Comparison of ENCODE assay signal across 23 cellular contexts in the genomic region with DNA sequence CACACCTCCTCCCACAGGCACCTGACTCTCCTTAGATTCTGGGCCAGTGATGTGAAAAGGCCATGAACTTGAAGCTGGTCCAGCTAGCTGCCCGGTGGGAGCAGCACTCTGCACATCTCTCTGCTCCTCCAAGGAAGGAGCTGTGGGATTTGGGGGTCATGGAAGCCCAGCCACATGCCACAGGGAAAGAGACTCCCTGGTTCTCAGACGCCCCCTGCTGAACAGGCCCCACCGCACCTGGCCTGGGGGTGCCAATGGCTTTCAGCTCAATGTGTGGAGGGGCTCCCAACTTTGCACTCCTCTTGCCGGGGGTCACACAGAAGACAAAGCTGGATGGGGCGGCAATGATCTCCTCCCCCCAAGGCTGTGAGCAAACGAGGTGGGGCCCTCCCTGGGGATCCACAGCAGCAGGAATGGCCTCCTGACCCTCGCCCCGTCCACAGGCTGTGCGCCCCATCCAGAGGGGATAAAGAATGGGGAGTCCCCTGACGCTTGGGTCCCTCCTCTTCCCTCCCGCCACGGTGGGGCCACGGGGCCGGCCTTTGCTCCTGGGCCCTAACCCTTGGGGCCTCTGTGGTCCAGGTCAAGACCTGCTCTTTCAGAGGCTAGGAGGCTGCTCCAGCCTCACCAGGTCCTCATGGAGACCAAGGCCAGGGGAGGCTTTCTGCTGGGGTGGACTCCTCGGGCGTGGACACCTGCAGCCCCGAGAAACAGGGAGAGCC. TPM values are rescaled to one million over a fixed set of nuclear protein-coding genes. Genes with fewer than 3 reads are reported as not detected.
DNase-seq lines count a peak whose midpoint lies in the region; ATAC-seq, FAIRE-seq and TF ChIP-seq lines count a peak whose summit lies in the region.
"Had no signal": no experiment of that assay in that cellular context is flagged by ENCODE, and none has a peak within 500 bp of the region (broad histone marks: within the 10 kb centered on the region; RNA-seq: fewer than 3 reads in every experiment).

No MANE protein-coding gene starts in this region.

- no peak overlapping the region for H3K4me3 ChIP-seq in H1 (ENCODE audit: extremely low read depth in 1 of 4, insufficient read depth in 2 of 4, low read depth in 3 of 4, low read length in 4 of 4)
- H3K4me3 ChIP-seq: heart right ventricle, left ventricle myocardium inferior, pancreas, right atrium auricular region had no signal

- H3K4me1 Mint-ChIP-seq in T-helper 2 cell treated with Interferon-gamma antibody and Interleukin-4, amounts not matched to agents 5 μg/mL and 100 μg/mL, for 36 hours (ENCODE audit: low read depth), result peaks cover 23% of the 10 kb centered on the region
- H3K4me1 Mint-ChIP-seq in CD4-positive, alpha-beta T cell (ENCODE audit: low read depth), result peaks cover 28% of the 10 kb centered on the region
- peaks cover 28% of the 10 kb centered on the region for H3K4me1 Mint-ChIP-seq in activated CD8-positive, alpha-beta T cell treated with anti-CD3 and anti-CD28 coated beads, Interleukin-2, amount 10 ng/mL, durations not matched to agents 7 days and 5 days (ENCODE audit: low read depth)
- H3K4me1 Mint-ChIP-seq: nephron had no signal

- no peaks in the 10 kb centered on the region for H3K9me3 ChIP-seq in CD4-positive, alpha-beta T cell (ENCODE audit: control insufficient read depth, low read length)
- no peaks in the 10 kb centered on the region for H3K9me3 ChIP-seq in H1 (ENCODE audit: insufficient read depth in 2 of 2, low read depth in 1 of 2, low read length in 1 of 2)
- H3K9me3 ChIP-seq: heart right ventricle, left ventricle myocardium inferior, pancreas, right atrium auricular region had no signal

- no peak overlapping the region for H3K4me2 ChIP-seq in H1 (ENCODE audit: insufficient read depth in 1 of 2, low read depth in 2 of 2, low read length in 2 of 2)

- H3K14ac ChIP-seq in H1 (ENCODE audit: insufficient read length), result no peak overlapping the region

- peaks cover under 1 to 8% of the 10 kb centered on the region in 2 experiments for H4K20me1 ChIP-seq in H1 (replicated peaks in 1 of 2; ENCODE audit: control insufficient read depth in 1 of 2, insufficient read depth in 2 of 2, low read length in 2 of 2)

- no peak overlapping the region for H3K4ac ChIP-seq in H1 (replicated peaks; ENCODE audit: insufficient read length, low read depth, low read length)

- peak in 1 of 2 experiments; percentile 14; a peak in 3 of 4 replicates for TF ChIP-seq RAD21 in H1 (IDR thresholded peaks at IDR 0.05 in 1 of 2, conservative IDR thresholded peaks at IDR 0.05 in 1 of 2; ENCODE audit: low read depth in 2 of 2, low read length in 2 of 2)

- no peak overlapping the region for H4K5ac ChIP-seq in H1 (ENCODE audit: insufficient read length, low read depth, low read length)

- H3K4me1 ChIP-seq in H1 (replicated peaks in 1 of 4; ENCODE audit: control insufficient read depth in 3 of 4, insufficient read depth in 4 of 4, low read length in 3 of 4), result no peaks in the 10 kb centered on the region
- H3K4me1 ChIP-seq: heart right ventricle, pancreas, right atrium auricular region had no signal

- H3K27me3 ChIP-seq in CD4-positive, alpha-beta T cell (ENCODE audit: control insufficient read depth, insufficient read depth, low read length), result no peaks in the 10 kb centered on the region
- H3K27me3 ChIP-seq in H1 (replicated peaks in 1 of 4; ENCODE audit: control insufficient read depth in 3 of 4, extremely low read depth in 1 of 4, insufficient read depth in 3 of 4, low read length in 3 of 4), result no peaks in the 10 kb centered on the region
- H3K27me3 ChIP-seq: heart right ventricle, pancreas, right atrium auricular region had no signal

- no peak overlapping the region for H2AFZ ChIP-seq in H1 (ENCODE audit: low read length)

- 90% methylated on average over 17 of the region's 17 CpGs; no CpG with 5 or more reads in 1 of the 2 experiments for WGBS in H1 (ENCODE audit: extremely low coverage in 1 of 2, insufficient coverage in 1 of 2, insufficient read length in 1 of 2, insufficient replicate concordance in 2 of 2, low coverage in 1 of 2, low lambda C conversion rate in 2 of 2, missing lambda C conversion rate in 1 of 2), 2 experiments

- H2BK20ac ChIP-seq in H1 (ENCODE audit: low read length), result no peak overlapping the region

- H3K27ac Mint-ChIP-seq in T-helper 2 cell treated with Interferon-gamma antibody and Interleukin-4, amounts not matched to agents 5 μg/mL and 100 μg/mL, for 36 hours, result peak overlapping the region; percentile 99
- H3K27ac Mint-ChIP-seq in CD4-positive, alpha-beta T cell, result peak overlapping the region; percentile 86
- peak overlapping the region; percentile 96 for H3K27ac Mint-ChIP-seq in activated CD8-positive, alpha-beta T cell treated with anti-CD3 and anti-CD28 coated beads, Interleukin-2, amount 10 ng/mL, durations not matched to agents 7 days and 5 days
- H3K27ac Mint-ChIP-seq: nephron had no signal

- CTCF ChIA-PET in CD4-positive, alpha-beta T cell (lab: Charles Lee), result interaction anchor here (1.0 to 1.1 kb wide), 2 partner anchors 53 to 139 kb away, joined by 3 read pairs; no protein-coding TSS in a partner anchor
- CTCF ChIA-PET in activated CD8-positive, alpha-beta T cell treated with anti-CD3 and anti-CD28 coated beads, Interleukin-2, amount 10 ng/mL, durations not matched to agents 7 days and 5 days (lab: Charles Lee), result interaction anchor here (2.1 to 3.1 kb wide), 2 partner anchors 11 to 138 kb away, joined by 6 to 10 read pairs; no protein-coding TSS in a partner anchor
- CTCF ChIA-PET in H1 (lab: Charles Lee; ENCODE audit: partially characterized antibody), result interaction anchor here (0.6 to 5.8 kb wide), 6 partner anchors 11 to 127 kb away, joined by 3 to 34 read pairs (median 3); no protein-coding TSS in a partner anchor

- H3K27me3 Mint-ChIP-seq in T-helper 2 cell treated with Interferon-gamma antibody and Interleukin-4, amounts not matched to agents 5 μg/mL and 100 μg/mL, for 36 hours (ENCODE audit: low read depth), result no peaks in the 10 kb centered on the region
- no peaks in the 10 kb centered on the region for H3K27me3 Mint-ChIP-seq in CD4-positive, alpha-beta T cell
- no peaks in the 10 kb centered on the region for H3K27me3 Mint-ChIP-seq in activated CD8-positive, alpha-beta T cell treated with anti-CD3 and anti-CD28 coated beads, Interleukin-2, amount 10 ng/mL, durations not matched to agents 7 days and 5 days (ENCODE audit: low read depth)

- no peak overlapping the region for H3K18ac ChIP-seq in H1 (ENCODE audit: extremely low read depth, low read length)

- TF ChIP-seq CTCF in CD4-positive, alpha-beta T cell (IDR thresholded peaks at IDR 0.05), result no peak
- TF ChIP-seq CTCF in H1 (IDR thresholded peaks at IDR 0.05; ENCODE audit: control extremely low read depth in 1 of 3, insufficient read depth in 1 of 3, low read depth in 1 of 3, low read length in 3 of 3) (peak in 2 of 3 experiments; percentile 10 to 12; a peak in 1 of 4 replicates), GM10266 (IDR thresholded peaks at IDR 0.05; ENCODE audit: control insufficient read depth, insufficient read depth, low read depth, missing control alignments) (no peak)

- H3K27ac ChIP-seq in CD4-positive, alpha-beta T cell (ENCODE audit: low read depth, low read length), result no peak overlapping the region
- H3K27ac ChIP-seq in H1 (ENCODE audit: low read depth, low read length), result no peak overlapping the region
- H3K27ac ChIP-seq: heart right ventricle, left ventricle myocardium inferior, pancreas, right atrium auricular region had no signal

- no peak overlapping the region for H3K4me3 Mint-ChIP-seq in T-helper 2 cell treated with Interferon-gamma antibody and Interleukin-4, amounts not matched to agents 5 μg/mL and 100 μg/mL, for 36 hours
- H3K4me3 Mint-ChIP-seq in CD4-positive, alpha-beta T cell, result no peak overlapping the region
- H3K4me3 Mint-ChIP-seq in activated CD8-positive, alpha-beta T cell treated with anti-CD3 and anti-CD28 coated beads, Interleukin-2, amount 10 ng/mL, durations not matched to agents 7 days and 5 days, result no peak overlapping the region
- H3K4me3 Mint-ChIP-seq: nephron had no signal

- no peaks in the 10 kb centered on the region for H3K9me3 Mint-ChIP-seq in T-helper 2 cell treated with Interferon-gamma antibody and Interleukin-4, amounts not matched to agents 5 μg/mL and 100 μg/mL, for 36 hours
- H3K9me3 Mint-ChIP-seq in CD4-positive, alpha-beta T cell, result no peaks in the 10 kb centered on the region
- H3K9me3 Mint-ChIP-seq in activated CD8-positive, alpha-beta T cell treated with anti-CD3 and anti-CD28 coated beads, Interleukin-2, amount 10 ng/mL, durations not matched to agents 7 days and 5 days (ENCODE audit: insufficient read depth), result no peaks in the 10 kb centered on the region
- H3K9me3 Mint-ChIP-seq: activated T-cell treated with anti-CD3 and anti-CD28 coated beads, Interleukin-2, amount 50 U/mL, for 4 hours; nephron had no signal

- H3K36me3 ChIP-seq in H1 (ENCODE audit: control insufficient read depth in 2 of 4, insufficient read depth in 4 of 4, low read length in 3 of 4), result peaks cover 4 to 13% (median 11%) of the 10 kb centered on the region in 4 experiments; a peak in 5 of 8 replicates

- H3K9ac ChIP-seq in H1 (replicated peaks in 1 of 4; ENCODE audit: extremely low read depth in 1 of 4, low read depth in 3 of 4, low read length in 3 of 4), result no peak overlapping the region

- no peak overlapping the region for H3K23ac ChIP-seq in H1 (ENCODE audit: insufficient read length)

- H2BK15ac ChIP-seq in H1 (ENCODE audit: low read length), result no peak overlapping the region

- ATAC-seq in CD4-positive, alpha-beta T cell (ENCODE audit: poor library complexity), result no peak
- no peak for ATAC-seq in activated CD8-positive, alpha-beta T cell treated with anti-CD3 and anti-CD28 coated beads, Interleukin-2, amount 10 ng/mL, durations not matched to agents 7 days and 5 days
- ATAC-seq: heart right ventricle, Right ventricle myocardium inferior had no signal

- H3K79me2 ChIP-seq in H1 (ENCODE audit: control insufficient read depth in 1 of 2, insufficient read depth in 2 of 2, low read length in 2 of 2), result no peaks in the 10 kb centered on the region

- POLR2A ChIA-PET in CD4-positive, alpha-beta T cell (lab: Charles Lee), result no interaction called here
- POLR2A ChIA-PET in activated CD8-positive, alpha-beta T cell treated with anti-CD3 and anti-CD28 coated beads, Interleukin-2, amount 10 ng/mL, durations not matched to agents 7 days and 5 days (lab: Charles Lee), result interaction anchor here (0.6 to 1.2 kb wide), 3 partner anchors 49 to 101 kb away, joined by 3 to 5 read pairs (median 3); a partner anchor contains a TSS
- POLR2A ChIA-PET in H1 (lab: Charles Lee; ENCODE audit: partially characterized antibody), result interaction anchor here (0.9 kb wide), 1 partner anchor 70 kb away, joined by 3 read pairs; no protein-coding TSS in a partner anchor

- no peak overlapping the region for H2BK5ac ChIP-seq in H1 (ENCODE audit: low read depth, low read length)

- H2AK5ac ChIP-seq in H1 (ENCODE audit: low read depth, low read length), result no peak overlapping the region

- H2BK120ac ChIP-seq in H1 (replicated peaks; ENCODE audit: low read depth, low read length), result no peak overlapping the region

- H4K91ac ChIP-seq in H1 (replicated peaks; ENCODE audit: insufficient read length, low read length), result no peak overlapping the region

- no peaks in the 10 kb centered on the region for H3K23me2 ChIP-seq in H1 (ENCODE audit: low read depth, low read length)

- no peak overlapping the region for H3K56ac ChIP-seq in H1 (replicated peaks; ENCODE audit: insufficient read length, low read depth, low read length)

- no peak for TF ChIP-seq POLR2A in H1 (IDR thresholded peaks at IDR 0.05; ENCODE audit: control extremely low read depth in 1 of 2, low read depth in 2 of 2, low read length in 2 of 2)

- FAIRE-seq in H1 (lab: Jason Lieb, UNC), result no peak
- FAIRE-seq: pancreas had no signal

- no peak for TF ChIP-seq EP300 in H1 (IDR thresholded peaks at IDR 0.05; ENCODE audit: borderline replicate concordance in 1 of 2, low read depth in 2 of 2, low read length in 2 of 2)

- H3K36me3 Mint-ChIP-seq in T-helper 2 cell treated with Interferon-gamma antibody and Interleukin-4, amounts not matched to agents 5 μg/mL and 100 μg/mL, for 36 hours (ENCODE audit: low read depth), result peaks cover 35% of the 10 kb centered on the region
- peaks cover 56% of the 10 kb centered on the region for H3K36me3 Mint-ChIP-seq in CD4-positive, alpha-beta T cell (ENCODE audit: low read depth)
- peaks cover 46% of the 10 kb centered on the region for H3K36me3 Mint-ChIP-seq in activated CD8-positive, alpha-beta T cell treated with anti-CD3 and anti-CD28 coated beads, Interleukin-2, amount 10 ng/mL, durations not matched to agents 7 days and 5 days (ENCODE audit: low read depth)

- no peak overlapping the region for H2BK12ac ChIP-seq in H1 (ENCODE audit: low read depth, low read length)

- intact Hi-C loops in CD4-positive, alpha-beta T cell (cut with DNase I, micrococcal nuclease), result no loop called here

- no peak for DNase-seq in T-helper 2 cell treated with Interferon-gamma antibody and Interleukin-4, amounts not matched to agents 5 μg/mL and 100 μg/mL, for 36 hours (ENCODE audit: low spot score)
- no peak for DNase-seq in T-helper 2 cell
- DNase-seq in CD4-positive, alpha-beta T cell, result no peak
- no peak for DNase-seq in activated CD8-positive, alpha-beta T cell treated with anti-CD3 and anti-CD28 coated beads, Interleukin-2, amount 10 ng/mL, durations not matched to agents 7 days and 5 days
- DNase-seq in H1 (ENCODE audit: low read depth in 1 of 2, low spot score in 2 of 2), result no peak
- no peak for DNase-seq in stimulated activated CD4-positive, alpha-beta T cell treated with anti-CD3 and anti-CD28 coated beads, Interleukin-15, amount 100 ng/mL, for 24 hours
- no peak for DNase-seq in GM10266 (ENCODE audit: extremely low spot score)
- DNase-seq in activated gamma-delta T cell treated with Interleukin-2 at 50 U/mL for 16 hours, result no peak
- DNase-seq: activated T-cell treated with anti-CD3 and anti-CD28 coated beads, Interleukin-2, amount 50 U/mL, for 4 hours; amygdala; heart right ventricle; left ventricle myocardium inferior; NCI-H1092; NCI-H187 treated with DMSO at 0.1 percent for 48 hours; NCI-H2227 treated with DMSO at 0.1 percent for 48 hours; NCI-H748 treated with DMSO at 0.1 percent for 48 hours; OCI-M1; stimulated activated CD4-positive, alpha-beta T cell treated with anti-CD3 and anti-CD28 coated beads, Interleukin-4, amount 100 ng/mL, for 4 hours; trophoblast cell had no signal

- H3K79me1 ChIP-seq in H1 (ENCODE audit: low read depth, low read length), result no peaks in the 10 kb centered on the region

- no peak overlapping the region for H4K8ac ChIP-seq in H1 (ENCODE audit: extremely low read depth, insufficient read depth, low read length)

RNA-seq across cellular contexts. Expression of a gene that starts 51.3 kb away (rescaled TPM):
- total RNA-seq in CD4-positive, alpha-beta T cell, result 100 to 1,000 TPM; 130 to 131 TPM
- total RNA-seq in activated CD8-positive, alpha-beta T cell treated with anti-CD3 and anti-CD28 coated beads, Interleukin-2, amount 10 ng/mL, durations not matched to agents 7 days and 5 days, result 100 to 1,000 TPM; 155 to 163 TPM
- 70.8 and 76.9 TPM in 2 replicates for total RNA-seq in H1 (2021; fragmentation: NEBNext Ultra II Directional; extraction: Animal tissue kit (Norgen Biotek cat#: 25700))
- 31.5 and 50.3 TPM in 2 replicates for polyA plus RNA-seq in H1 (2011; rRNA removed)
- polyA plus RNA-seq in H1 (2011; cell fraction: cytosol; rRNA removed), result 29.0 TPM
- polyA plus RNA-seq in H1 (2011; cell fraction: nucleus; rRNA removed), result 130 TPM
- 42.1 to 71.0 TPM (median 63.2 TPM) in 4 replicates for polyA plus RNA-seq in H1 (2012, experiment 1 of 2)
- polyA plus RNA-seq in H1 (2012, experiment 2 of 2), result 48.2 TPM
- polyA plus RNA-seq in H1 (2013, experiment 1 of 2), result 54.1 TPM
- 49.8 TPM for polyA plus RNA-seq in H1 (2013, experiment 2 of 2)
- polyA minus RNA-seq in H1 (2011; rRNA and poly(A)+ RNA removed), result 37.0 and 38.9 TPM in 2 replicates
- 24.0 TPM for polyA minus RNA-seq in H1 (2011; cell fraction: cytosol; rRNA and poly(A)+ RNA removed)
- polyA minus RNA-seq in H1 (2011; cell fraction: nucleus; rRNA and poly(A)+ RNA removed), result 61.0 TPM

RNA-seq across cellular contexts. Expression of a gene that starts 51.4 kb away (rescaled TPM):
- 10 to 100 TPM; 51.3 to 57.7 TPM for total RNA-seq in CD4-positive, alpha-beta T cell
- 10 to 100 TPM; 27.2 to 30.1 TPM for total RNA-seq in activated CD8-positive, alpha-beta T cell treated with anti-CD3 and anti-CD28 coated beads, Interleukin-2, amount 10 ng/mL, durations not matched to agents 7 days and 5 days
- 3.0 and 4.9 TPM in 2 replicates for total RNA-seq in H1 (2021; fragmentation: NEBNext Ultra II Directional; extraction: Animal tissue kit (Norgen Biotek cat#: 25700))
- 20.7 and 32.8 TPM in 2 replicates for polyA plus RNA-seq in H1 (2011; rRNA removed)
- polyA plus RNA-seq in H1 (2011; cell fraction: cytosol; rRNA removed), result 11.2 TPM
- 61.6 TPM for polyA plus RNA-seq in H1 (2011; cell fraction: nucleus; rRNA removed)
- 8.2 to 12.3 TPM (median 8.4 TPM) in 4 replicates for polyA plus RNA-seq in H1 (2012, experiment 1 of 2)
- 7.1 TPM for polyA plus RNA-seq in H1 (2012, experiment 2 of 2)
- 9.2 TPM for polyA plus RNA-seq in H1 (2013, experiment 1 of 2)
- 5.8 TPM for polyA plus RNA-seq in H1 (2013, experiment 2 of 2)
- polyA minus RNA-seq in H1 (2011; rRNA and poly(A)+ RNA removed), result 6.3 and 7.5 TPM in 2 replicates
- polyA minus RNA-seq in H1 (2011; cell fraction: cytosol; rRNA and poly(A)+ RNA removed), result 2.9 TPM
- polyA minus RNA-seq in H1 (2011; cell fraction: nucleus; rRNA and poly(A)+ RNA removed), result 7.2 TPM

RNA-seq across cellular contexts. Expression of a gene that starts 54.9 kb away (rescaled TPM):
- 1 to 10 TPM; 1.5 TPM for total RNA-seq in CD4-positive, alpha-beta T cell
- total RNA-seq in activated CD8-positive, alpha-beta T cell treated with anti-CD3 and anti-CD28 coated beads, Interleukin-2, amount 10 ng/mL, durations not matched to agents 7 days and 5 days, result under 1 TPM; 0.39 to 0.53 TPM
- total RNA-seq in H1 (2021; fragmentation: NEBNext Ultra II Directional; extraction: Animal tissue kit (Norgen Biotek cat#: 25700)), result 0.56 and 0.67 TPM in 2 replicates
- polyA plus RNA-seq in H1 (2011; rRNA removed), result 0.32 and 1.3 TPM in 2 replicates
- polyA plus RNA-seq in H1 (2011; cell fraction: cytosol; rRNA removed), result 0.35 TPM
- polyA plus RNA-seq in H1 (2011; cell fraction: nucleus; rRNA removed), result 3.7 TPM
- 0.76 to 1.5 TPM (median 1.1 TPM) in 4 replicates for polyA plus RNA-seq in H1 (2012, experiment 1 of 2)
- 0.46 TPM for polyA plus RNA-seq in H1 (2012, experiment 2 of 2)
- 0.63 TPM for polyA plus RNA-seq in H1 (2013, experiment 1 of 2)
- polyA plus RNA-seq in H1 (2013, experiment 2 of 2), result 0.74 TPM
- 0.07 TPM in 1 of 2 replicates, not detected in the other for polyA minus RNA-seq in H1 (2011; rRNA and poly(A)+ RNA removed)
- not detected for polyA minus RNA-seq in H1 (2011; cell fraction: cytosol; rRNA and poly(A)+ RNA removed)
- not detected for polyA minus RNA-seq in H1 (2011; cell fraction: nucleus; rRNA and poly(A)+ RNA removed)

Comparison
In these comparisons a context has a peak if more than half of its experiments do, and no peak if none do; other contexts are left out.
1. CTCF ChIP-seq: peak in H1 (2 of 3); none in CD4-positive, alpha-beta T cell (single experiment) and GM10266 (single experiment).
2. Peak in every context shown above with its lines, with median percentiles within 50 percentile points of each other: H3K27ac Mint-ChIP-seq.